11 cellular contexts compared by ENCODE assay signal in the genomic region with DNA sequence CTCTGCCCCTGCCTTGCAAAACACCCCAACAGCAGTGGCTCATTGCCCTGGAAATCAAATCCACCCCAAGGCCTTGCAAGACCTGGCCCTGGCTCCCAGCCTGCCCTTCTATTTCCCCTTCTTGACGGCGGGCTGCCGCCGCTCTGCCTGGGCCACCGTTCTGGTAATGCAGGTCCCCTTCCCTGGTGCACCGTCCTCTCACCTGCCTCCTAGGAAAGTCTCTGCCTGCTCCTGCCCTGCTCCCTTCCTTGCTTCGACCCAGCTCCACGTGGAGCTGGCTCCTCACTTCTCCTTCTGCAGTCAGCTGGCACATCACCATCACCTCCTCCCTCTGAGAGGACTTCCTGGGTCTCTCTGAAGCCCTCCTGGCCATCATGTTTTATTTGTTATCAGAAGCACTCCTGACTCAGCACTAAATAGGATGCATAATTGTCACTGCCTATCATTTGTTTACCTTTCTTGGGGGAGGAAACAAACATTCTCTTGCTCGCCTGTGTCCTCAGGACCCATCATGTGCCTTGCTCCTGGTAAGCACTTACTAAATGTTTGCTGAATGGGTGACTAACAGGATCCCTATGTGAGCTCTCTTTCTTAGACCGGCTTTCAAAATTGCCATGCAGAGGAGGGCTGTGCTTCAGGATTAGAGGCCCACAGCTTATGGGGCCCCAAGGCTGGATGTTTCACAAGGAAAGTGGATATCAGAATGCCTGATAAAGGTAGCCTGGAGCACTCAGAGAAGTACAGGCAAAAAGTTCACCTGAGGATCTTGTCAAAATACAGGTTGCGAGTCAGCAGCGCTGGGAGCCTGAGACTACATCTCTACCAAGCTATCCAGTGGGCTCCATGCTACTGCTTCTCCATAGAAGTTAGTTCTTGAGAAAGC. TPM values are rescaled to one million over a fixed set of nuclear protein-coding genes. Genes with fewer than 3 reads are reported as not detected.
DNase-seq lines count a peak whose midpoint lies in the region; ATAC-seq, FAIRE-seq and TF ChIP-seq lines count a peak whose summit lies in the region.
"Had no signal": no experiment of that assay in that cellular context is flagged by ENCODE, and none has a peak within 500 bp of the region (broad histone marks: within the 10 kb centered on the region; RNA-seq: fewer than 3 reads in every experiment).

No MANE protein-coding gene starts in this region.

- peak overlapping the region; percentile 73 for H3K27ac Mint-ChIP-seq in astrocyte (ENCODE audit: unreplicated experiment)
- H3K27ac Mint-ChIP-seq: activated CD4-positive, alpha-beta T cell treated with anti-CD3 and anti-CD28 coated beads, Interleukin-2, amount 10 ng/mL, durations not matched to agents 24 days and 14 days had no signal

- H3K4me1 ChIP-seq in astrocyte (ENCODE audit: insufficient read depth, low read length) (peaks cover 21% of the 10 kb centered on the region), left lung (peaks cover 0 to 19% of the 10 kb centered on the region in 2 donors), sigmoid colon (peaks cover 0 to 11% (median 5%) of the 10 kb centered on the region in 4 donors)

- peaks cover 6% of the 10 kb centered on the region for H3K27me3 Mint-ChIP-seq in astrocyte (ENCODE audit: low read depth, unreplicated experiment)

- H3K27ac ChIP-seq in astrocyte (ENCODE audit: low read depth, low read length) (peak overlapping the region; percentile 32), left lung (peak overlapping the region in 1 of 2 donors; percentile 1), sigmoid colon (no peak overlapping the region)
- H3K27ac ChIP-seq: heart right ventricle, KMS-11 had no signal

- no peak for TF ChIP-seq EP300 in sigmoid colon (IDR thresholded peaks at IDR 0.05)

- DNase-seq in AG20443 (ENCODE audit: low spot score) (peak; percentile 54), HT1080 (ENCODE audit: low read depth) (peak; percentile 48), astrocyte (ENCODE audit: low read depth) (peak; percentile 58), left lung (no peak), sigmoid colon (no peak)
- DNase-seq: activated CD4-positive, alpha-beta T cell treated with anti-CD3 and anti-CD28 coated beads, Interleukin-2, amount 10 ng/mL, durations not matched to agents 24 days and 14 days; heart right ventricle had no signal

- no peak for TF ChIP-seq POLR2A in sigmoid colon (IDR thresholded peaks at IDR 0.05)

- no peaks in the 10 kb centered on the region for H3K9me3 Mint-ChIP-seq in astrocyte (ENCODE audit: unreplicated experiment)
- H3K9me3 Mint-ChIP-seq: activated CD4-positive, alpha-beta T cell treated with anti-CD3 and anti-CD28 coated beads, Interleukin-2, amount 10 ng/mL, durations not matched to agents 24 days and 14 days had no signal

- no peak overlapping the region for H3K4me3 Mint-ChIP-seq in astrocyte (ENCODE audit: unreplicated experiment)
- H3K4me3 Mint-ChIP-seq: activated CD4-positive, alpha-beta T cell treated with anti-CD3 and anti-CD28 coated beads, Interleukin-2, amount 10 ng/mL, durations not matched to agents 24 days and 14 days had no signal

- H3K9me3 ChIP-seq in astrocyte (ENCODE audit: insufficient read depth, low read depth, low read length) (no peaks in the 10 kb centered on the region), left lung (no peaks in the 10 kb centered on the region), sigmoid colon (no peaks in the 10 kb centered on the region)
- H3K9me3 ChIP-seq: heart right ventricle had no signal

- ATAC-seq in left lung: peak; percentile 61
- no peak for ATAC-seq in HG02763 (IDR thresholded peaks at IDR 0.05; ENCODE audit: unreplicated experiment)
- ATAC-seq in GM19452 (IDR thresholded peaks at IDR 0.05; ENCODE audit: unreplicated experiment): no peak
- no peak for ATAC-seq in GM19328 (IDR thresholded peaks at IDR 0.05; ENCODE audit: unreplicated experiment)
- ATAC-seq: heart right ventricle had no signal

- 76 to 85% methylated on average over 12 of the region's 12 CpGs for WGBS in sigmoid colon, 2 donors

- H3K4me1 Mint-ChIP-seq in astrocyte (ENCODE audit: low read depth, unreplicated experiment): peaks cover 36% of the 10 kb centered on the region

- H3K4me3 ChIP-seq in astrocyte (ENCODE audit: insufficient read depth, low read depth, low read length): no peak overlapping the region
- no peak overlapping the region for H3K4me3 ChIP-seq in left lung
- H3K4me3 ChIP-seq in sigmoid colon: no peak overlapping the region
- H3K4me3 ChIP-seq: heart right ventricle had no signal

- TF ChIP-seq CTCF in astrocyte (IDR thresholded peaks at IDR 0.05; ENCODE audit: insufficient read depth, low read depth, low read length): no peak
- no peak for TF ChIP-seq CTCF in left lung (IDR thresholded peaks at IDR 0.05)
- no peak for TF ChIP-seq CTCF in sigmoid colon (IDR thresholded peaks at IDR 0.05)

- no peak for FAIRE-seq in astrocyte (lab: Jason Lieb, UNC)

- H2AFZ ChIP-seq in astrocyte (ENCODE audit: low read depth, low read length): no peak overlapping the region

- no peaks in the 10 kb centered on the region for H4K20me1 ChIP-seq in astrocyte (ENCODE audit: insufficient read depth, low read length)

- no peaks in the 10 kb centered on the region for H3K27me3 ChIP-seq in astrocyte (ENCODE audit: insufficient read depth, low read length)
- no peaks in the 10 kb centered on the region for H3K27me3 ChIP-seq in left lung
- H3K27me3 ChIP-seq in sigmoid colon: no peaks in the 10 kb centered on the region

- no peaks in the 10 kb centered on the region for H3K79me2 ChIP-seq in astrocyte (ENCODE audit: insufficient read depth, low read length)

- peaks cover 2% of the 10 kb centered on the region for H3K36me3 Mint-ChIP-seq in astrocyte (ENCODE audit: low read depth, unreplicated experiment)

- intact Hi-C loops in left lung (cut with DNase I) (loop anchor here in 1 of 2 donors (10.0 kb wide), 1 partner anchor 355 kb away; the partner anchor contains the start of gene BOD1), sigmoid colon (cut with DNase I) (no loop called here)

- H3K36me3 ChIP-seq in astrocyte (ENCODE audit: insufficient read depth, low read length): no peaks in the 10 kb centered on the region
- no peaks in the 10 kb centered on the region for H3K36me3 ChIP-seq in left lung
- no peaks in the 10 kb centered on the region for H3K36me3 ChIP-seq in sigmoid colon
- H3K36me3 ChIP-seq: heart right ventricle had no signal

- H3K9ac ChIP-seq in astrocyte (ENCODE audit: low read length): peak overlapping the region; percentile 13
- H3K9ac ChIP-seq: KMS-11 had no signal

- peak overlapping the region; percentile 7 for H3K4me2 ChIP-seq in astrocyte (ENCODE audit: low read length)
- H3K4me2 ChIP-seq: KMS-11 had no signal

RNA-seq across cellular contexts. Expression of gene C5orf47, which starts 19.6 kb away (rescaled TPM):
- not detected in 2 replicates for total RNA-seq in HT1080 (2014; rRNA removed; shearing (Covaris generic))
- not detected in 2 replicates for polyA plus RNA-seq in HT1080 (2015; cell fraction: cytosol; rRNA removed)
- polyA plus RNA-seq in HT1080 (2015; cell fraction: nucleus; rRNA removed): 0.05 and 0.18 TPM in 2 replicates
- total RNA-seq in astrocyte (not detected in 2 replicates), left lung (under 1 TPM in 1 of 2 donors, not detected in 1; 0.13 TPM), sigmoid colon (not detected)
- not detected for polyA plus RNA-seq in sigmoid colon
- total RNA-seq: activated CD4-positive, alpha-beta T cell treated with anti-CD3 and anti-CD28 coated beads, Interleukin-2, amount 10 ng/mL, durations not matched to agents 24 days and 14 days had no signal

Comparison
In these comparisons a context has a peak if more than half of its experiments do, and no peak if none do; other contexts are left out.
1. DNase-seq: peak in AG20443 (single experiment), HT1080 (single experiment) and astrocyte (single experiment); none in left lung (0 of 2) and sigmoid colon (single experiment).